ENCODE assay signal across 8 cellular contexts in genomic region chr20:51372176-51372803, GRCh38.
DNase-seq lines count a peak whose midpoint lies in the region; ATAC-seq and TF ChIP-seq lines count a peak whose summit lies in the region.

No MANE protein-coding gene starts in this region.

- H2BK5ac ChIP-seq in IMR-90 (ENCODE audit: low read depth, low read length, poor library complexity, severe bottlenecking), result no peak overlapping the region

- no peaks in the 10 kb centered on the region for H4K20me1 ChIP-seq in IMR-90 (ENCODE audit: insufficient read depth, low read length)

- H2AK9ac ChIP-seq in IMR-90 (replicated peaks; ENCODE audit: low read depth, low read length, poor library complexity), result no peak overlapping the region

- peaks cover 21% of the 10 kb centered on the region for H3K9me1 ChIP-seq in IMR-90 (ENCODE audit: insufficient read depth, low read length)

- no TSS peak for BruUV-seq in IMR-90 (replicated peaks; lab: Mats Ljungman, UMichigan)

- no peaks in the 10 kb centered on the region for H3K36me3 Mint-ChIP-seq in activated naive CD4-positive, alpha-beta T cell treated with anti-CD3 and anti-CD28 coated beads, Interleukin-2, amount 50 U/mL, for 24 hours

- WGBS in IMR-90 (ENCODE audit: extremely low coverage in 2 of 2, insufficient read length in 1 of 2), 2 experiments, result 41% methylated on average over 2 of the region's 13 CpGs; no CpG with 5 or more reads in 1 of the 2 experiments
- 21 to 31% (median 23%) methylated on average over 13 of the region's 13 CpGs for WGBS in psoas muscle, 3 donors

- H4K8ac ChIP-seq in IMR-90 (ENCODE audit: low read depth in 2 of 2, low read length in 2 of 2), result peak overlapping the region in 1 of 2 experiments; percentile 53; a peak in 1 of 4 replicates

- in situ Hi-C loops in IMR-90 (cut with MboI; ENCODE audit: low sequenced_read_pairs), result loop anchor here (5.0 kb wide), 3 partner anchors 220 to 710 kb away; no protein-coding TSS in a partner anchor

- peak overlapping the region; percentile 61 for H3K27ac Mint-ChIP-seq in activated naive CD4-positive, alpha-beta T cell treated with anti-CD3 and anti-CD28 coated beads, Interleukin-2, amount 50 U/mL, for 24 hours

- intact Hi-C loops in IMR-90 (cut with micrococcal nuclease) (loop anchor here (1.0 to 5.0 kb wide), 4 partner anchors 223 to 711 kb away; no protein-coding TSS in a partner anchor), Right ventricle myocardium superior (cut with DNase I) (loop anchor here (5.0 kb wide), 1 partner anchor 225 kb away; no protein-coding TSS in a partner anchor), psoas muscle (cut with DNase I) (loop anchor here in 1 of 2 donors (1.0 kb wide), 2 partner anchors 223 to 252 kb away; no protein-coding TSS in a partner anchor), vagina (cut with DNase I) (no loop called here)

- H3K27me3 ChIP-seq in IMR-90 (ENCODE audit: control insufficient read depth, insufficient read depth, low read length), result no peaks in the 10 kb centered on the region
- H3K27me3 ChIP-seq in psoas muscle (ENCODE audit: insufficient read depth in 3 of 3, low read length in 2 of 3), result no peaks in the 10 kb centered on the region
- H3K27me3 ChIP-seq in vagina, result no peaks in the 10 kb centered on the region

- no peak overlapping the region for H3K14ac ChIP-seq in IMR-90 (replicated peaks; ENCODE audit: low read depth, low read length)

- no peak overlapping the region for H3K18ac ChIP-seq in IMR-90 (ENCODE audit: low read depth, low read length)

- H3K23ac ChIP-seq in IMR-90 (ENCODE audit: low read depth, low read length), result no peak overlapping the region

- peak; percentile 48 for TF ChIP-seq POLR2A in IMR-90 (IDR thresholded peaks at IDR 0.05; ENCODE audit: low read depth, low read length)
- no peak for TF ChIP-seq POLR2A in vagina (IDR thresholded peaks at IDR 0.05)

- H3K27ac ChIP-seq in IMR-90 (ENCODE audit: insufficient read depth, low read length) (no peak overlapping the region; the same call in 1 of the 2 replicates), psoas muscle (no peak overlapping the region), vagina (no peak overlapping the region)

- no peaks in the 10 kb centered on the region for H3K4me1 Mint-ChIP-seq in activated naive CD4-positive, alpha-beta T cell treated with anti-CD3 and anti-CD28 coated beads, Interleukin-2, amount 50 U/mL, for 24 hours

- dilution Hi-C loops in IMR-90 (cut with HindIII; ENCODE audit: low sequenced_read_pairs, unreplicated experiment), result no loop called here

- peak overlapping the region; percentile 73; the same call in 1 of the 2 replicates for H2BK20ac ChIP-seq in IMR-90 (ENCODE audit: low read depth, low read length)

- H4K5ac ChIP-seq in IMR-90 (ENCODE audit: low read depth, low read length), result no peak overlapping the region

- H2BK120ac ChIP-seq in IMR-90 (ENCODE audit: low read depth, low read length), result peak overlapping the region; percentile 84

- POLR2A ChIA-PET in IMR-90 (lab: Charles Lee; ENCODE audit: unreplicated experiment), result no interaction called here

- H2AFZ ChIP-seq in IMR-90 (replicated peaks; ENCODE audit: low read length, poor library complexity), result peak overlapping the region; percentile 57

- no peaks in the 10 kb centered on the region for H3K9me3 ChIP-seq in IMR-90 (ENCODE audit: control insufficient read depth, insufficient read depth, low read length)
- H3K9me3 ChIP-seq in psoas muscle, result no peaks in the 10 kb centered on the region
- H3K9me3 ChIP-seq in vagina, result no peaks in the 10 kb centered on the region

- H3K27me3 Mint-ChIP-seq in activated naive CD4-positive, alpha-beta T cell treated with anti-CD3 and anti-CD28 coated beads, Interleukin-2, amount 50 U/mL, for 24 hours, result no peaks in the 10 kb centered on the region

- no peaks in the 10 kb centered on the region for H3K9me3 Mint-ChIP-seq in activated naive CD4-positive, alpha-beta T cell treated with anti-CD3 and anti-CD28 coated beads, Interleukin-2, amount 50 U/mL, for 24 hours

- no peaks in the 10 kb centered on the region for H3K36me3 ChIP-seq in IMR-90 (ENCODE audit: control insufficient read depth, insufficient read depth, low read length)
- H3K36me3 ChIP-seq in psoas muscle (ENCODE audit: insufficient read depth in 1 of 2, low read depth in 1 of 2), result no peaks in the 10 kb centered on the region
- no peaks in the 10 kb centered on the region for H3K36me3 ChIP-seq in vagina

- H3K9ac ChIP-seq in IMR-90 (ENCODE audit: low read depth, low read length), result no peak overlapping the region

- no peak overlapping the region for H3K4me3 ChIP-seq in IMR-90 (ENCODE audit: insufficient read depth, low read depth, low read length)
- H3K4me3 ChIP-seq in psoas muscle, result no peak overlapping the region
- no peak overlapping the region for H3K4me3 ChIP-seq in vagina

- ATAC-seq in IMR-90 (ENCODE audit: low read depth), result peak; percentile 98
- ATAC-seq in Right ventricle myocardium superior (ENCODE audit: poor library complexity), result peak; percentile 95
- ATAC-seq in psoas muscle, result peak; percentile 90 to 99 (median 97)
- ATAC-seq in HG02763 (IDR thresholded peaks at IDR 0.05; ENCODE audit: unreplicated experiment), result no peak

- peak overlapping the region; percentile 72; the same call in 1 of the 2 replicates for H4K91ac ChIP-seq in IMR-90 (ENCODE audit: insufficient read depth, low read depth, low read length)

- TF ChIP-seq CTCF in IMR-90 (conservative IDR thresholded peaks at IDR 0.05; ENCODE audit: low read depth, low read length), result peak; percentile 94
- TF ChIP-seq CTCF in psoas muscle (IDR thresholded peaks at IDR 0.05), result peak; percentile 86
- TF ChIP-seq CTCF in vagina (IDR thresholded peaks at IDR 0.05), result peak; percentile 69 to 78 (median 71)

- H3K4me3 Mint-ChIP-seq in activated naive CD4-positive, alpha-beta T cell treated with anti-CD3 and anti-CD28 coated beads, Interleukin-2, amount 50 U/mL, for 24 hours, result no peak overlapping the region

- peak; percentile 97 for TF ChIP-seq RAD21 in IMR-90 (IDR thresholded peaks at IDR 0.05; ENCODE audit: low read length)

- DNase-seq in GM03348 (ENCODE audit: low spot score) (peak; percentile 89), IMR-90 (peak; percentile 74), SK-N-DZ (ENCODE audit: low spot score) (peak; percentile 70), Right ventricle myocardium superior (peak; percentile 71), psoas muscle (peak; percentile 61 to 79), vagina (ENCODE audit: extremely low spot score in 2 of 2) (no peak)

- H3K56ac ChIP-seq in IMR-90 (ENCODE audit: extremely low read depth, insufficient read depth, low read length), result no peak overlapping the region

- peak overlapping the region; percentile 88; the same call in 1 of the 2 replicates for H2AK5ac ChIP-seq in IMR-90 (ENCODE audit: low read depth, low read length)

- H2BK15ac ChIP-seq in IMR-90 (ENCODE audit: low read depth, low read length), result peak overlapping the region; percentile 24; the same call in 2 of the 3 replicates

- H3K4me1 ChIP-seq in IMR-90 (ENCODE audit: control insufficient read depth, insufficient read depth, low read length), result peaks cover 7% of the 10 kb centered on the region
- H3K4me1 ChIP-seq in psoas muscle, result peaks cover 9% of the 10 kb centered on the region
- peaks cover 8% of the 10 kb centered on the region for H3K4me1 ChIP-seq in vagina

- peaks cover 0 to 28% of the 10 kb centered on the region in 2 experiments; a peak in 2 of 4 replicates for H3K79me1 ChIP-seq in IMR-90 (ENCODE audit: low read depth in 1 of 2, low read length in 2 of 2)

- CTCF ChIA-PET in IMR-90 (lab: Yijun Ruan, JAX), result interaction anchor here (0.6 to 1.4 kb wide), 5 partner anchors 114 to 711 kb away, joined by 3 to 6 read pairs (median 3); no protein-coding TSS in a partner anchor

- H3K4me2 ChIP-seq in IMR-90 (ENCODE audit: low read depth, low read length), result no peak overlapping the region

- peak overlapping the region; percentile 71 for H3K4ac ChIP-seq in IMR-90 (ENCODE audit: low read depth, low read length)

TF ChIP-seq in IMR-90, 13 proteins besides CTCF, POLR2A, EP300 and RAD21:
- TF ChIP-seq RFX5 (IDR thresholded peaks at IDR 0.05; ENCODE audit: low read depth, low read length) (no peak), RCOR1 (IDR thresholded peaks at IDR 0.05; ENCODE audit: insufficient replicate concordance, low read length) (no peak), SMC3 (IDR thresholded peaks at IDR 0.05; ENCODE audit: low read depth, low read length) (peak; percentile 96), MAZ (IDR thresholded peaks at IDR 0.05; ENCODE audit: borderline replicate concordance, low read depth, low read length) (peak; percentile 55; the same call in 1 of the 2 replicates)
TF ChIP-seq in IMR-90: peak in this region for 2.

Comparison
In these comparisons a context has a peak if more than half of its experiments do, and no peak if none do; other contexts are left out.
1. DNase-seq: peak in GM03348 (single experiment), IMR-90 (single experiment), SK-N-DZ (single experiment), Right ventricle myocardium superior (single experiment) and psoas muscle (2 of 2); none in vagina (0 of 2).
2. Peak in every context shown above with its lines, with median percentiles within 50 percentile points of each other: CTCF ChIP-seq.